ENCODE assay signal across 1 cellular context in genomic region chr5:67215592-67216471, GRCh38.
A peak's percentile ranks its signal among the peaks of the same experiment; 100 is the strongest.
TF ChIP-seq lines count a peak whose summit lies in the region.

No MANE protein-coding gene starts in this region.

TF ChIP-seq in HepG2, 621 proteins besides CTCF, POLR2A, EP300 and RAD21 (continued from another document and continues in another):
- TF ChIP-seq POGK (CRISPR knock-in tag; conservative IDR thresholded peaks at IDR 0.05) (0 out of 2 replicates have a peak, but pooled peaks have one; percentile 53), MXI1 (IDR thresholded peaks at IDR 0.05; ENCODE audit: borderline replicate concordance, low read depth, low read length) (no peak), TBX2 (CRISPR knock-in tag; IDR thresholded peaks at IDR 0.05; ENCODE audit: borderline replicate concordance) (peak; percentile 54; the same call in 1 of the 2 replicates), PHF20 (CRISPR knock-in tag; IDR thresholded peaks at IDR 0.05) (no peak), KLF9 (CRISPR knock-in tag; IDR thresholded peaks at IDR 0.05; ENCODE audit: low read depth) (no peak), PHF8 (CRISPR knock-in tag; IDR thresholded peaks at IDR 0.05) (peak; percentile 54; the same call in 1 of the 2 replicates), RFX5 (IDR thresholded peaks at IDR 0.05; ENCODE audit: low read depth, low read length) (peak; percentile 78; the same call in 1 of the 2 replicates), ZBTB42 (CRISPR knock-in tag; IDR thresholded peaks at IDR 0.05) (no peak), SALL2 (CRISPR knock-in tag; IDR thresholded peaks at IDR 0.05) (no peak), ZNF251 (CRISPR knock-in tag; IDR thresholded peaks at IDR 0.05) (no peak), ZBTB4 (CRISPR knock-in tag; IDR thresholded peaks at IDR 0.05; ENCODE audit: borderline replicate concordance) (no peak), HNF4A (CRISPR knock-in tag; IDR thresholded peaks at IDR 0.05) (no peak; the same call in 1 of the 2 replicates), ZNF652 (CRISPR knock-in tag; IDR thresholded peaks at IDR 0.05; ENCODE audit: borderline replicate concordance, low read depth) (no peak), ZNF878 (CRISPR knock-in tag; IDR thresholded peaks at IDR 0.05) (no peak), HOXA3 (CRISPR knock-in tag; IDR thresholded peaks at IDR 0.05) (0 out of 2 replicates have a peak, but pooled peaks have one; percentile 45), RCOR2 (CRISPR knock-in tag; IDR thresholded peaks at IDR 0.05) (0 out of 2 replicates have a peak, but pooled peaks have one; percentile 23), AHDC1 (CRISPR knock-in tag; IDR thresholded peaks at IDR 0.05; ENCODE audit: borderline replicate concordance) (no peak; the same call in 1 of the 2 replicates), THRA (CRISPR knock-in tag; IDR thresholded peaks at IDR 0.05; ENCODE audit: borderline replicate concordance) (no peak), PCBP2 (optimal IDR thresholded peaks at IDR 0.05; ENCODE audit: low read depth, low read length, poor library complexity, severe bottlenecking) (no peak), NPAS2 (CRISPR knock-in tag; IDR thresholded peaks at IDR 0.05; ENCODE audit: borderline replicate concordance) (no peak), SP140L (CRISPR knock-in tag; IDR thresholded peaks at IDR 0.05; ENCODE audit: borderline replicate concordance) (no peak), ZNF317 (CRISPR knock-in tag; IDR thresholded peaks at IDR 0.05) (no peak), NR1H2 (CRISPR knock-in tag; IDR thresholded peaks at IDR 0.05; ENCODE audit: borderline replicate concordance, low read depth) (no peak), ZNF143 (CRISPR knock-in tag; IDR thresholded peaks at IDR 0.05) (0 out of 2 replicates have a peak, but pooled peaks have one; percentile 31), ZNF260 (CRISPR knock-in tag; IDR thresholded peaks at IDR 0.05; ENCODE audit: borderline replicate concordance, low read depth) (no peak), NFAT5 (CRISPR knock-in tag; IDR thresholded peaks at IDR 0.05) (no peak), ZNF496 (CRISPR knock-in tag; IDR thresholded peaks at IDR 0.05; ENCODE audit: insufficient replicate concordance) (no peak), AGO2 (optimal IDR thresholded peaks at IDR 0.05; ENCODE audit: low read depth, low read length) (no peak), SIN3A (IDR thresholded peaks at IDR 0.05; ENCODE audit: borderline replicate concordance, low read depth, low read length) (0 out of 2 replicates have a peak, but pooled peaks have one; percentile 52), ZNF501 (CRISPR knock-in tag; IDR thresholded peaks at IDR 0.05) (peak; percentile 65; the same call in 1 of the 2 replicates), FOXP1 (IDR thresholded peaks at IDR 0.05) (no peak), FOXP1 (CRISPR knock-in tag; IDR thresholded peaks at IDR 0.05) (peak; percentile 42; the same call in 1 of the 2 replicates)
- TF ChIP-seq, protein P1, sequence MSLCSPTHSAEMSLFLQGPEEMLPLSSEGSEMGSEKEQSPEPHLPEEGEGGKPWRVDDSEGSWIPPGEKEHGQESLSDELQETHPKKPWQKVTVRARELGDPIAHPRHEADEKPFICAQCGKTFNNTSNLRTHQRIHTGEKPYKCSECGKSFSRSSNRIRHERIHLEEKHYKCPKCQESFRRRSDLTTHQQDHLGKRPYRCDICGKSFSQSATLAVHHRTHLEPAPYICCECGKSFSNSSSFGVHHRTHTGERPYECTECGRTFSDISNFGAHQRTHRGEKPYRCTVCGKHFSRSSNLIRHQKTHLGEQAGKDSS (CRISPR knock-in tag; IDR thresholded peaks at IDR 0.05; ENCODE audit: borderline replicate concordance, low read depth): 0 out of 2 replicates have a peak, but pooled peaks have one; percentile 35
- TF ChIP-seq, protein P2, sequence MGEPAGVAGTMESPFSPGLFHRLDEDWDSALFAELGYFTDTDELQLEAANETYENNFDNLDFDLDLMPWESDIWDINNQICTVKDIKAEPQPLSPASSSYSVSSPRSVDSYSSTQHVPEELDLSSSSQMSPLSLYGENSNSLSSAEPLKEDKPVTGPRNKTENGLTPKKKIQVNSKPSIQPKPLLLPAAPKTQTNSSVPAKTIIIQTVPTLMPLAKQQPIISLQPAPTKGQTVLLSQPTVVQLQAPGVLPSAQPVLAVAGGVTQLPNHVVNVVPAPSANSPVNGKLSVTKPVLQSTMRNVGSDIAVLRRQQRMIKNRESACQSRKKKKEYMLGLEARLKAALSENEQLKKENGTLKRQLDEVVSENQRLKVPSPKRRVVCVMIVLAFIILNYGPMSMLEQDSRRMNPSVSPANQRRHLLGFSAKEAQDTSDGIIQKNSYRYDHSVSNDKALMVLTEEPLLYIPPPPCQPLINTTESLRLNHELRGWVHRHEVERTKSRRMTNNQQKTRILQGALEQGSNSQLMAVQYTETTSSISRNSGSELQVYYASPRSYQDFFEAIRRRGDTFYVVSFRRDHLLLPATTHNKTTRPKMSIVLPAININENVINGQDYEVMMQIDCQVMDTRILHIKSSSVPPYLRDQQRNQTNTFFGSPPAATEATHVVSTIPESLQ (CRISPR knock-in tag; conservative IDR thresholded peaks at IDR 0.05): no peak
- TF ChIP-seq, protein P3, sequence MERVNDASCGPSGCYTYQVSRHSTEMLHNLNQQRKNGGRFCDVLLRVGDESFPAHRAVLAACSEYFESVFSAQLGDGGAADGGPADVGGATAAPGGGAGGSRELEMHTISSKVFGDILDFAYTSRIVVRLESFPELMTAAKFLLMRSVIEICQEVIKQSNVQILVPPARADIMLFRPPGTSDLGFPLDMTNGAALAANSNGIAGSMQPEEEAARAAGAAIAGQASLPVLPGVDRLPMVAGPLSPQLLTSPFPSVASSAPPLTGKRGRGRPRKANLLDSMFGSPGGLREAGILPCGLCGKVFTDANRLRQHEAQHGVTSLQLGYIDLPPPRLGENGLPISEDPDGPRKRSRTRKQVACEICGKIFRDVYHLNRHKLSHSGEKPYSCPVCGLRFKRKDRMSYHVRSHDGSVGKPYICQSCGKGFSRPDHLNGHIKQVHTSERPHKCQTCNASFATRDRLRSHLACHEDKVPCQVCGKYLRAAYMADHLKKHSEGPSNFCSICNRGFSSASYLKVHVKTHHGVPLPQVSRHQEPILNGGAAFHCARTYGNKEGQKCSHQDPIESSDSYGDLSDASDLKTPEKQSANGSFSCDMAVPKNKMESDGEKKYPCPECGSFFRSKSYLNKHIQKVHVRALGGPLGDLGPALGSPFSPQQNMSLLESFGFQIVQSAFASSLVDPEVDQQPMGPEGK (CRISPR knock-in tag; IDR thresholded peaks at IDR 0.05): no peak
